Comparison of ENCODE assay signal across 18 cellular contexts in the genomic region with DNA sequence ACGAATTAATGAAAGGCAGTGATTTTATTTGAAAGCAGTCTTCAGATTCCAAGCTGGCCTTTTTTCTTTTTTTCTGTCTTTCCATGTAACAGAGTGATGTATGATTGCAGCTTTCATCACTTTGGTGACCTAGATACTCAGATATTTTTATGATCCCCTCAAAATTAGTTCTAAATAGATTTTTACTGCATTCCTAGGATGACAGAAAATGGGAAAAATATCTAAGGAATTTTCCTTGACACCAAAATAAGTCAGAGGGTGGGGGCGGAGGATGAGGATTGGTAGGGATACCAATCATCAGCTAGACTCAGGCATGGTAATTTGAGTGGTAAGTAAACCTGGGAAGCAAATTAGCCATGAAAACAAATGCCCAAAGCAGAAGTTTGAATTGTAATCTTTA. TPM values are rescaled to one million over a fixed set of nuclear protein-coding genes. Genes with fewer than 3 reads are reported as not detected.
DNase-seq lines count a peak whose midpoint lies in the region; ATAC-seq, FAIRE-seq and TF ChIP-seq lines count a peak whose summit lies in the region.
"Had no signal": no experiment of that assay in that cellular context is flagged by ENCODE, and none has a peak within 500 bp of the region (broad histone marks: within the 10 kb centered on the region; RNA-seq: fewer than 3 reads in every experiment).

No MANE protein-coding gene starts in this region.

- ATAC-seq in GM18502 (IDR thresholded peaks at IDR 0.05; ENCODE audit: poor library complexity, unreplicated experiment): peak; percentile 6
- ATAC-seq: activated CD8-positive, alpha-beta memory T cell treated with anti-CD3 and anti-CD28 coated beads, Interleukin-2, amount 10 ng/mL, durations not matched to agents 7 days and 5 days; naive thymus-derived CD8-positive, alpha-beta T cell had no signal

- TF ChIP-seq CTCF in fibroblast of mammary gland (conservative IDR thresholded peaks at IDR 0.05; ENCODE audit: control insufficient read depth, insufficient read depth, low read depth, low read length): no peak

- no peak overlapping the region for H3K4me3 ChIP-seq in fibroblast of mammary gland (ENCODE audit: control insufficient read depth, low read depth, low read length)
- H3K4me3 ChIP-seq: cardiac muscle cell, SK-N-MC had no signal

- DNase-seq in RPMI7951 (ENCODE audit: low read depth): peak; percentile 51
- DNase-seq in fibroblast of mammary gland (ENCODE audit: low read depth): peak; percentile 43
- peak; percentile 44 for DNase-seq in urothelium cell line (ENCODE audit: low spot score)
- DNase-seq in Ammon's horn (ENCODE audit: low spot score): no peak
- DNase-seq in NCI-H146 (lab: John Stamatoyannopoulos, UW): no peak
- DNase-seq in GM12892 (ENCODE audit: insufficient read length): no peak
- DNase-seq: activated CD8-positive, alpha-beta memory T cell treated with anti-CD3 and anti-CD28 coated beads, Interleukin-2, amount 10 ng/mL, durations not matched to agents 7 days and 5 days; activated naive CD4-positive, alpha-beta T cell; endodermal cell; head of caudate nucleus; MM.1S; naive thymus-derived CD8-positive, alpha-beta T cell; NCI-H2107; retina; stimulated activated CD4-positive, alpha-beta T cell treated with anti-CD3 and anti-CD28 coated beads, Interleukin-2, amount 100 ng/mL, for 48 hours had no signal

- no peak for TF ChIP-seq POLR2A in GM12892 (IDR thresholded peaks at IDR 0.05; ENCODE audit: low read depth, low read length)

- no peak for FAIRE-seq in urothelium cell line (lab: Jason Lieb, UNC)
- FAIRE-seq in GM12892 (lab: Jason Lieb, UNC): no peak

RNA-seq across cellular contexts. Expression of a gene that starts 11.9 kb away (rescaled TPM):
- total RNA-seq in RPMI7951 (2014; rRNA removed; shearing (Covaris generic)): 254 and 259 TPM in 2 replicates
- 416 TPM for polyA plus RNA-seq in GM12892 (2012; ENCODE audit: missing spikeins)

RNA-seq across cellular contexts. Expression of a gene that starts 24.7 kb away (rescaled TPM):
- 54.4 and 67.5 TPM in 2 replicates for total RNA-seq in RPMI7951 (2014; rRNA removed; shearing (Covaris generic))
- polyA plus RNA-seq in GM12892 (2012; ENCODE audit: missing spikeins): 43.5 TPM

RNA-seq across cellular contexts. Expression of a gene that starts 52.8 kb away (rescaled TPM):
- total RNA-seq in RPMI7951 (2014; rRNA removed; shearing (Covaris generic)): 0.10 and 0.12 TPM in 2 replicates
- 0.19 TPM for polyA plus RNA-seq in GM12892 (2012; ENCODE audit: missing spikeins)
- total RNA-seq: activated CD8-positive, alpha-beta memory T cell treated with anti-CD3 and anti-CD28 coated beads, Interleukin-2, amount 10 ng/mL, durations not matched to agents 7 days and 5 days; endodermal cell; naive thymus-derived CD8-positive, alpha-beta T cell had no signal
- polyA plus RNA-seq: naive thymus-derived CD8-positive, alpha-beta T cell had no signal

Comparison
In these comparisons a context has a peak if more than half of its experiments do, and no peak if none do; other contexts are left out.
1. DNase-seq: peak in RPMI7951 (single experiment), fibroblast of mammary gland (single experiment) and urothelium cell line (single experiment); none in Ammon's horn (single experiment), NCI-H146 (single experiment) and GM12892 (single experiment).